9 cellular contexts compared by ENCODE assay signal in genomic region chr12:6620137-6620884, GRCh38. TPM values are rescaled to one million over a fixed set of nuclear protein-coding genes. Genes with fewer than 3 reads are reported as not detected.
A peak's percentile ranks its signal among the peaks of the same experiment; 100 is the strongest.
DNase-seq lines count a peak whose midpoint lies in the region; ATAC-seq and TF ChIP-seq lines count a peak whose summit lies in the region.
"Had no signal": no experiment of that assay in that cellular context is flagged by ENCODE, and none has a peak within 500 bp of the region (broad histone marks: within the 10 kb centered on the region; RNA-seq: fewer than 3 reads in every experiment).

No MANE protein-coding gene starts in this region.

- peaks cover 8% of the 10 kb centered on the region for H3K4me1 Mint-ChIP-seq in activated CD4-positive, alpha-beta memory T cell treated with anti-CD3 and anti-CD28 coated beads for 36 hours (ENCODE audit: low read depth)
- H3K4me1 Mint-ChIP-seq in nephron = peaks cover 5% of the 10 kb centered on the region

- ATAC-seq in esophagus mucosa (peak; percentile 2), GM19452 (IDR thresholded peaks at IDR 0.05; ENCODE audit: unreplicated experiment) (no peak)

- CTCF ChIA-PET in activated CD4-positive, alpha-beta memory T cell treated with anti-CD3 and anti-CD28 coated beads for 36 hours (lab: Charles Lee) = interaction anchor here (0.7 to 3.0 kb wide), 21 partner anchors 12 to 172 kb away, joined by 3 to 20 read pairs (median 3); partner anchors contain the start of genes CD4, LPAR5, MLF2 and NOP2

- no peaks in the 10 kb centered on the region for H3K27me3 Mint-ChIP-seq in activated CD4-positive, alpha-beta memory T cell treated with anti-CD3 and anti-CD28 coated beads for 36 hours
- H3K27me3 Mint-ChIP-seq in nephron (ENCODE audit: low read depth) = no peaks in the 10 kb centered on the region

- peak; percentile 44 for DNase-seq in AG10803 (ENCODE audit: low read depth)
- DNase-seq in activated CD4-positive, alpha-beta memory T cell treated with anti-CD3 and anti-CD28 coated beads for 36 hours = peak; percentile 68
- DNase-seq in NOMO-1 treated with DMSO at 0.1 percent for 48 hours (lab: John Stamatoyannopoulos, UW; ENCODE audit: unreplicated experiment) = no peak
- no peak for DNase-seq in NCI-H748 treated with DMSO at 0.1 percent for 48 hours (lab: John Stamatoyannopoulos, UW)
- no peak for DNase-seq in NCI-H1436 (lab: John Stamatoyannopoulos, UW)
- DNase-seq: DND-41 had no signal

- peak overlapping the region; percentile 43 for H3K4me3 Mint-ChIP-seq in activated CD4-positive, alpha-beta memory T cell treated with anti-CD3 and anti-CD28 coated beads for 36 hours
- H3K4me3 Mint-ChIP-seq in nephron = no peak overlapping the region

- peaks cover 5% of the 10 kb centered on the region for H3K36me3 Mint-ChIP-seq in activated CD4-positive, alpha-beta memory T cell treated with anti-CD3 and anti-CD28 coated beads for 36 hours
- H3K36me3 Mint-ChIP-seq in nephron (ENCODE audit: low read depth) = no peaks in the 10 kb centered on the region

- no peaks in the 10 kb centered on the region for H3K9me3 Mint-ChIP-seq in activated CD4-positive, alpha-beta memory T cell treated with anti-CD3 and anti-CD28 coated beads for 36 hours
- no peaks in the 10 kb centered on the region for H3K9me3 Mint-ChIP-seq in nephron

- POLR2A ChIA-PET in activated CD4-positive, alpha-beta memory T cell treated with anti-CD3 and anti-CD28 coated beads for 36 hours (lab: Charles Lee) = interaction anchor here (1.3 to 2.0 kb wide), 2 partner anchors 15 to 69 kb away, joined by 4 read pairs; partner anchors contain the start of genes LPAR5 and ZNF384

- intact Hi-C loops in activated CD4-positive, alpha-beta memory T cell treated with anti-CD3 and anti-CD28 coated beads for 36 hours (cut with micrococcal nuclease) = no loop called here

- H3K4me3 ChIP-seq in AG10803 (ENCODE audit: low read length) = peak overlapping the region; percentile 27

- peak; percentile 54 for TF ChIP-seq CTCF in AG10803 (conservative IDR thresholded peaks at IDR 0.05; ENCODE audit: low read length)
- TF ChIP-seq CTCF in nephron (IDR thresholded peaks at IDR 0.05; ENCODE audit: unreplicated experiment in 3 of 3) = peak; percentile 28 to 58 (median 54)

- H3K27ac Mint-ChIP-seq in activated CD4-positive, alpha-beta memory T cell treated with anti-CD3 and anti-CD28 coated beads for 36 hours = no peak overlapping the region
- H3K27ac Mint-ChIP-seq in nephron = no peak overlapping the region

RNA-seq across cellular contexts. Expression of gene CHD4, which starts 13.1 kb away (rescaled TPM):
- 100 to 1,000 TPM; 302 to 305 TPM for total RNA-seq in activated CD4-positive, alpha-beta memory T cell treated with anti-CD3 and anti-CD28 coated beads for 36 hours
- total RNA-seq in esophagus mucosa = 119 TPM

RNA-seq across cellular contexts. Expression of gene LPAR5, which starts 15.4 kb away (rescaled TPM):
- 1 to 10 TPM; 4.7 to 4.8 TPM for total RNA-seq in activated CD4-positive, alpha-beta memory T cell treated with anti-CD3 and anti-CD28 coated beads for 36 hours
- total RNA-seq in esophagus mucosa = 18.9 TPM

RNA-seq across cellular contexts. Expression of gene ACRBP, which starts 26.9 kb away (rescaled TPM):
- total RNA-seq in activated CD4-positive, alpha-beta memory T cell treated with anti-CD3 and anti-CD28 coated beads for 36 hours = 1 to 10 TPM in 1 of 2 experiments, under 1 TPM in 1; 0.63 to 1.2 TPM
- total RNA-seq in esophagus mucosa = 0.56 TPM

RNA-seq across cellular contexts. Expression of gene ING4, which starts 42.6 kb away (rescaled TPM):
- total RNA-seq in activated CD4-positive, alpha-beta memory T cell treated with anti-CD3 and anti-CD28 coated beads for 36 hours = 10 to 100 TPM; 13.8 to 15.2 TPM
- total RNA-seq in esophagus mucosa = 15.4 TPM

RNA-seq across cellular contexts. Expression of gene NOP2, which starts 52.2 kb away (rescaled TPM):
- 10 to 100 TPM; 74.9 to 82.2 TPM for total RNA-seq in activated CD4-positive, alpha-beta memory T cell treated with anti-CD3 and anti-CD28 coated beads for 36 hours
- 30.6 TPM for total RNA-seq in esophagus mucosa

Comparison
In these comparisons a context has a peak if more than half of its experiments do, and no peak if none do; other contexts are left out.
1. DNase-seq: peak in AG10803 (single experiment) and activated CD4-positive, alpha-beta memory T cell treated with anti-CD3 and anti-CD28 coated beads for 36 hours (single experiment); none in NOMO-1 treated with DMSO at 0.1 percent for 48 hours (single experiment), NCI-H748 treated with DMSO at 0.1 percent for 48 hours (single experiment) and NCI-H1436 (single experiment).